Comparison of ENCODE assay signal across 9 cellular contexts in genomic region chr19:34838753-34839431, GRCh38.
DNase-seq lines count a peak whose midpoint lies in the region; ATAC-seq and TF ChIP-seq lines count a peak whose summit lies in the region.
"Had no signal": no experiment of that assay in that cellular context is flagged by ENCODE, and none has a peak within 500 bp of the region (broad histone marks: within the 10 kb centered on the region; RNA-seq: fewer than 3 reads in every experiment).

No MANE protein-coding gene starts in this region.

- H3K27ac ChIP-seq in neural progenitor cell, result no peak overlapping the region

- POLR2A ChIA-PET in BJ (lab: Charles Lee), result no interaction called here
- POLR2A ChIA-PET in T-cell (lab: Charles Lee), result no interaction called here

- peak overlapping the region; percentile 75 for H3K4me2 ChIP-seq in neural progenitor cell

- H3K9ac ChIP-seq in neural progenitor cell, result no peak overlapping the region

- TF ChIP-seq CTCF in BJ (IDR thresholded peaks at IDR 0.05; ENCODE audit: insufficient read depth, low read depth, low read length), result peak; percentile 31
- TF ChIP-seq CTCF in neural progenitor cell (IDR thresholded peaks at IDR 0.05), result peak; percentile 62

- no peaks in the 10 kb centered on the region for H3F3A ChIP-seq in neural progenitor cell (ENCODE audit: low read depth)

- H3K4me3 Mint-ChIP-seq in T-cell (peak overlapping the region; percentile 22 to 74 (median 51)), neural progenitor cell (no peak overlapping the region)

- H3K4me1 ChIP-seq in neural progenitor cell, result no peaks in the 10 kb centered on the region

- peaks cover 13% of the 10 kb centered on the region for H4K20me1 ChIP-seq in neural progenitor cell (ENCODE audit: low read depth)

- H3K79me2 ChIP-seq in neural progenitor cell (ENCODE audit: low read depth), result no peaks in the 10 kb centered on the region

- peak overlapping the region; percentile 94 for H2AFZ ChIP-seq in neural progenitor cell (replicated peaks)

- ATAC-seq in T-cell (replicated peaks in 1 of 4) (peak; percentile 50 to 62 (median 56)), GM19395 (IDR thresholded peaks at IDR 0.05; ENCODE audit: unreplicated experiment) (no peak), GM21576 (IDR thresholded peaks at IDR 0.05; ENCODE audit: unreplicated experiment) (no peak)

- H3K4me1 Mint-ChIP-seq in T-cell (peaks cover 9 to 40% (median 17%) of the 10 kb centered on the region in 3 donors), neural progenitor cell (no peaks in the 10 kb centered on the region)

- H3K27me3 ChIP-seq in BJ (ENCODE audit: control insufficient read depth, insufficient read depth, low read length) (peaks cover 2% of the 10 kb centered on the region; the same call in 1 of the 2 replicates), neural progenitor cell (peaks cover 30% of the 10 kb centered on the region)

- H3K9me3 Mint-ChIP-seq in T-cell, result no peaks in the 10 kb centered on the region
- peaks cover 7% of the 10 kb centered on the region for H3K9me3 Mint-ChIP-seq in neural progenitor cell

- no peaks in the 10 kb centered on the region for H3K36me3 ChIP-seq in BJ (ENCODE audit: control insufficient read depth, insufficient read depth, low read length)
- H3K36me3 ChIP-seq in neural progenitor cell, result no peaks in the 10 kb centered on the region

- TF ChIP-seq POLR2A in erythroblast (IDR thresholded peaks at IDR 0.05; ENCODE audit: low read length), result no peak

- no peaks in the 10 kb centered on the region for H3K9me3 ChIP-seq in neural progenitor cell (ENCODE audit: low read depth)

- H3K27me3 Mint-ChIP-seq in T-cell (peaks cover 4 to 5% of the 10 kb centered on the region in 2 donors), neural progenitor cell (ENCODE audit: insufficient read depth, low read depth) (no peaks in the 10 kb centered on the region)

- DNase-seq in BJ (ENCODE audit: low read depth) (no peak), T-cell (peak in 21 of 34 experiments; percentile 7 to 48 (median 25)), erythroblast (lab: John Stamatoyannopoulos, UW) (peak; percentile 12 to 40), neural progenitor cell (ENCODE audit: low spot score) (peak; percentile 72), NCI-H2196 (lab: John Stamatoyannopoulos, UW; ENCODE audit: unreplicated experiment) (no peak), mesenteric fat pad (ENCODE audit: low spot score) (no peak)
- DNase-seq: naive B cell had no signal

- H3K36me3 Mint-ChIP-seq in T-cell (peaks cover 2% of the 10 kb centered on the region), neural progenitor cell (no peaks in the 10 kb centered on the region)
- H3K36me3 Mint-ChIP-seq: naive B cell had no signal

- CTCF ChIA-PET in BJ (lab: Yijun Ruan, JAX) (no interaction called here), T-cell (lab: Charles Lee) (interaction anchor here in 1 of 2 donors (0.6 kb wide), 1 partner anchor 744 kb away, joined by 3 read pairs; no protein-coding TSS in a partner anchor)

- H3K4me3 ChIP-seq in BJ (ENCODE audit: low read depth, low read length) (no peak overlapping the region), neural progenitor cell (peak overlapping the region; percentile 41)

- H3K27ac Mint-ChIP-seq in T-cell, result peak overlapping the region in 1 of 2 donors; percentile 40
- H3K27ac Mint-ChIP-seq in neural progenitor cell, result no peak overlapping the region

Comparison
In these comparisons a context has a peak if more than half of its experiments do, and no peak if none do; other contexts are left out.
1. DNase-seq: peak in T-cell (21 of 34), erythroblast (2 of 2) and neural progenitor cell (single experiment); none in BJ (single experiment), NCI-H2196 (single experiment) and mesenteric fat pad (single experiment).
2. ATAC-seq: peak in T-cell (4 of 4); none in GM19395 (single experiment) and GM21576 (single experiment).